ENCODE assay signal across 9 cellular contexts in the genomic region with DNA sequence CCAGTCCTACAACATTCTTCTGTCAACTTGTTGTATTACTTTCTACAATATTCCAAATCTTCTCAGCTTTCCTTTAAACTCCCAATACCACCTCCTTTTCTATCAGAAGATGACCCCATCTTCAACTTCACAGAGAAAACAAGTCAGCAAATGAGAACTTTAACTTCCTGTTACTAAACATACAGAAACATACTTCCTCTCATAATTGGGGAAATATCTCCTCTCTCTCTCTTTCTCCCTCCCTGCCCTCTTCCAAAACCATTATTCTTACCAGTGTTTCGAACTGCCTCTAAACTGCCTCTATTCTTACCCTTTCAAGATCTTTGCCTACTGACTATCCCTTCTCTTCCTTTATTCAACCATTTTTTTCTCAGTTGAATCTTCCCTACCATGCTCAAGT. TPM values are rescaled to one million over a fixed set of nuclear protein-coding genes. Genes with fewer than 3 reads are reported as not detected.
DNase-seq lines count a peak whose midpoint lies in the region; FAIRE-seq and TF ChIP-seq lines count a peak whose summit lies in the region.
"Had no signal": no experiment of that assay in that cellular context is flagged by ENCODE, and none has a peak within 500 bp of the region (broad histone marks: within the 10 kb centered on the region; RNA-seq: fewer than 3 reads in every experiment).

No MANE protein-coding gene starts in this region.

- H3K4me3 ChIP-seq in prostate gland (no peak overlapping the region), WERI-Rb-1 (ENCODE audit: low read depth, low read length) (no peak overlapping the region)

- H3K27ac ChIP-seq in caudate nucleus (ENCODE audit: low read depth, low read length) (peak overlapping the region; percentile 98), prostate gland (peak overlapping the region; percentile 93 to 94), WERI-Rb-1 (no peak overlapping the region)

- 88% methylated on average over 1 of the region's 1 CpG for WGBS in prostate gland

- no peak for FAIRE-seq in RCC 7860 (lab: Jason Lieb, UNC)
- FAIRE-seq: frontal cortex had no signal

- intact Hi-C loops in prostate gland (cut with DNase I), result loop anchor here (2.0 kb wide), 1 partner anchor 55 kb away; the partner anchor contains the start of genes HAUS2 and LRRC57

- TF ChIP-seq CTCF in prostate gland (IDR thresholded peaks at IDR 0.05) (no peak), WERI-Rb-1 (IDR thresholded peaks at IDR 0.05; ENCODE audit: low read depth, low read length) (no peak)

- DNase-seq in GF-D8 (lab: John Stamatoyannopoulos, UW) (peak; percentile 14), NOMO-1 treated with dmso at 0.1 percent for 144 hours (lab: John Stamatoyannopoulos, UW; ENCODE audit: unreplicated experiment) (peak; percentile 14), caudate nucleus (lab: John Stamatoyannopoulos, UW) (no peak), prostate gland (ENCODE audit: low spot score) (no peak), RCC 7860 (ENCODE audit: low spot score) (no peak), NCI-H146 (lab: John Stamatoyannopoulos, UW) (no peak), WERI-Rb-1 (no peak)
- DNase-seq: activated effector memory CD4-positive, alpha-beta T cell treated with anti-CD3 and anti-CD28 coated beads, Interleukin-2, amount 50 U/mL, for 16 hours had no signal

- H3K27me3 ChIP-seq in prostate gland (replicated peaks; ENCODE audit: insufficient read depth) (no peaks in the 10 kb centered on the region), WERI-Rb-1 (ENCODE audit: insufficient read depth, low read depth, severe bottlenecking) (no peaks in the 10 kb centered on the region)

- H3K4me1 ChIP-seq in prostate gland (replicated peaks), result peaks cover 2% of the 10 kb centered on the region

- H3K36me3 ChIP-seq in prostate gland (no peaks in the 10 kb centered on the region), WERI-Rb-1 (no peaks in the 10 kb centered on the region)

- no peaks in the 10 kb centered on the region for H3K9me3 ChIP-seq in prostate gland
- H3K9me3 ChIP-seq in WERI-Rb-1 (ENCODE audit: severe bottlenecking), result no peaks in the 10 kb centered on the region

- TF ChIP-seq POLR2A in prostate gland (IDR thresholded peaks at IDR 0.05), result no peak

RNA-seq across cellular contexts. Expression of gene SNAP23, which starts 1.7 kb away (rescaled TPM):
- total RNA-seq in prostate gland, result 10 to 100 TPM; 86.1 to 93.9 TPM

RNA-seq across cellular contexts. Expression of gene ZNF106, which starts 2.8 kb away (rescaled TPM):
- total RNA-seq in prostate gland, result 10 to 100 TPM; 49.5 to 79.5 TPM

RNA-seq across cellular contexts. Expression of gene LRRC57, which starts 54.9 kb away (rescaled TPM):
- total RNA-seq in prostate gland, result 10 to 100 TPM in 1 of 2 donors, 1 to 10 TPM in 1; 9.8 to 21.8 TPM

RNA-seq across cellular contexts. Expression of gene HAUS2, which starts 54.9 kb away (rescaled TPM):
- 10 to 100 TPM; 27.5 to 41.9 TPM for total RNA-seq in prostate gland

Comparison
In these comparisons a context has a peak if more than half of its experiments do, and no peak if none do; other contexts are left out.
1. DNase-seq: peak in GF-D8 (single experiment) and NOMO-1 treated with dmso at 0.1 percent for 144 hours (single experiment); none in caudate nucleus (0 of 61), prostate gland (single experiment), RCC 7860 (single experiment), NCI-H146 (single experiment) and WERI-Rb-1 (single experiment).